In genomic region chr12:133081408-133081806, GRCh38 we compare ENCODE assay signal across 1 cellular context.
TF ChIP-seq lines count a peak whose summit lies in the region.

No MANE protein-coding gene starts in this region.

TF ChIP-seq in K562, 482 proteins besides CTCF, POLR2A, EP300 and RAD21:
- TF ChIP-seq NBN (IDR thresholded peaks at IDR 0.05; ENCODE audit: low read depth), result no peak
- no peak for TF ChIP-seq ZNF239 (CRISPR knock-in tag; IDR thresholded peaks at IDR 0.05)
- TF ChIP-seq ZNF75A (CRISPR knock-in tag; IDR thresholded peaks at IDR 0.05), result no peak
- TF ChIP-seq RFX5 (IDR thresholded peaks at IDR 0.05; ENCODE audit: low read depth, low read length), result no peak
- no peak for TF ChIP-seq VEZF1 (CRISPR knock-in tag; IDR thresholded peaks at IDR 0.05)
- no peak for TF ChIP-seq ERF (CRISPR knock-in tag; IDR thresholded peaks at IDR 0.05)
- TF ChIP-seq POLR3A (IDR thresholded peaks at IDR 0.05; ENCODE audit: borderline replicate concordance, extremely low read depth, insufficient read depth, insufficient read length), result no peak
- TF ChIP-seq KLF10 (CRISPR knock-in tag; IDR thresholded peaks at IDR 0.05), result no peak
- TF ChIP-seq ZNF830 (CRISPR knock-in tag; IDR thresholded peaks at IDR 0.05), result no peak
